Comparison of ENCODE assay signal across 1 cellular context in genomic region chr1:228141082-228141870, GRCh38.
TF ChIP-seq lines count a peak whose summit lies in the region.

No MANE protein-coding gene starts in this region.

TF ChIP-seq in SK-N-SH, 30 proteins besides CTCF, POLR2A, EP300 and RAD21 (continued from another document):
- no peak for TF ChIP-seq REST (IDR thresholded peaks at IDR 0.05; ENCODE audit: low read depth, low read length)
- no peak for TF ChIP-seq GABPA (IDR thresholded peaks at IDR 0.05; ENCODE audit: low read depth)
- no peak for TF ChIP-seq ELF1 (IDR thresholded peaks at IDR 0.05)
- TF ChIP-seq RFX5 (IDR thresholded peaks at IDR 0.05; ENCODE audit: low read length): no peak
- no peak for TF ChIP-seq MAX (IDR thresholded peaks at IDR 0.05; ENCODE audit: low read depth)
- no peak for TF ChIP-seq IRF3 (IDR thresholded peaks at IDR 0.05; ENCODE audit: low read depth, low read length)
- TF ChIP-seq FOSL2 (IDR thresholded peaks at IDR 0.05; ENCODE audit: borderline replicate concordance, low read depth): no peak
- no peak for TF ChIP-seq TEAD4 (IDR thresholded peaks at IDR 0.05; ENCODE audit: borderline replicate concordance, insufficient read depth)
- TF ChIP-seq EZH2phosphoT487 (IDR thresholded peaks at IDR 0.05; ENCODE audit: borderline replicate concordance, low read depth): no peak
- TF ChIP-seq RCOR1 (IDR thresholded peaks at IDR 0.05; ENCODE audit: low read length): no peak
- no peak for TF ChIP-seq POLR2AphosphoS5 (IDR thresholded peaks at IDR 0.05; ENCODE audit: low read depth, low read length)
- no peak for TF ChIP-seq USF2 (IDR thresholded peaks at IDR 0.05; ENCODE audit: borderline replicate concordance, low read depth, low read length)
- no peak for TF ChIP-seq FOXM1 (IDR thresholded peaks at IDR 0.05; ENCODE audit: low read depth)
